Comparison of ENCODE assay signal across 8 cellular contexts in genomic region chr3:4350789-4351163, GRCh38. TPM values are rescaled to one million over a fixed set of nuclear protein-coding genes. Genes with fewer than 3 reads are reported as not detected.
A peak's percentile ranks its signal among the peaks of the same experiment; 100 is the strongest.
DNase-seq lines count a peak whose midpoint lies in the region; ATAC-seq lines count a peak whose summit lies in the region.

No MANE protein-coding gene starts in this region.

- DNase-seq in ELR (ENCODE audit: low read depth) (peak; percentile 67), RPMI8226 (peak; percentile 59), Right ventricle myocardium superior (no peak), retina (peak; percentile 65), NCI-H187 treated with DMSO at 0.1 percent for 48 hours (lab: John Stamatoyannopoulos, UW) (no peak)
- DNase-seq in Jurkat, Clone E6-1 (ENCODE audit: low read depth, low spot score) = peak; percentile 76
- peak; percentile 38 for DNase-seq in activated naive CD4-positive, alpha-beta T cell treated with anti-CD3 and anti-CD28 coated beads, Interleukin-2, amount 50 U/mL, for 16 hours

- H3K4me3 ChIP-seq in Jurkat, Clone E6-1 (ENCODE audit: low read length) = no peak overlapping the region

- intact Hi-C loops in Right ventricle myocardium superior (cut with DNase I) = loop anchor here (2.0 kb wide), 1 partner anchor 282 kb away; no protein-coding TSS in a partner anchor

- ATAC-seq in GM21717 (IDR thresholded peaks at IDR 0.05; ENCODE audit: unreplicated experiment) (peak; percentile 91), Right ventricle myocardium superior (ENCODE audit: poor library complexity) (peak; percentile 94)

RNA-seq across cellular contexts. Expression of gene SETMAR, which starts 47.6 kb away (rescaled TPM):
- polyA plus RNA-seq in Jurkat, Clone E6-1 (2012; ENCODE audit: insufficient read depth, insufficient read length) = 37.2 TPM
- total RNA-seq in Right ventricle myocardium superior = 15.4 TPM

Comparison
In these comparisons a context has a peak if more than half of its experiments do, and no peak if none do; other contexts are left out.
1. DNase-seq: peak in ELR (single experiment), Jurkat, Clone E6-1 (single experiment), RPMI8226 (single experiment), activated naive CD4-positive, alpha-beta T cell treated with anti-CD3 and anti-CD28 coated beads, Interleukin-2, amount 50 U/mL, for 16 hours (single experiment) and retina (single experiment); none in Right ventricle myocardium superior (single experiment) and NCI-H187 treated with DMSO at 0.1 percent for 48 hours (single experiment).